Comparison of ENCODE assay signal across 2 cellular contexts in genomic region chr21:34536311-34536710, GRCh38.
TF ChIP-seq lines count a peak whose summit lies in the region.

No MANE protein-coding gene starts in this region.

TF ChIP-seq in IMR-90, 13 proteins besides CTCF, POLR2A, EP300 and RAD21:
- TF ChIP-seq MXI1 (IDR thresholded peaks at IDR 0.05; ENCODE audit: borderline replicate concordance, low read depth, low read length), result no peak
- TF ChIP-seq NFE2L2 (IDR thresholded peaks at IDR 0.05; ENCODE audit: low read depth, low read length), result no peak
- TF ChIP-seq SMC3 (IDR thresholded peaks at IDR 0.05; ENCODE audit: low read depth, low read length), result no peak
- TF ChIP-seq, protein P1, sequence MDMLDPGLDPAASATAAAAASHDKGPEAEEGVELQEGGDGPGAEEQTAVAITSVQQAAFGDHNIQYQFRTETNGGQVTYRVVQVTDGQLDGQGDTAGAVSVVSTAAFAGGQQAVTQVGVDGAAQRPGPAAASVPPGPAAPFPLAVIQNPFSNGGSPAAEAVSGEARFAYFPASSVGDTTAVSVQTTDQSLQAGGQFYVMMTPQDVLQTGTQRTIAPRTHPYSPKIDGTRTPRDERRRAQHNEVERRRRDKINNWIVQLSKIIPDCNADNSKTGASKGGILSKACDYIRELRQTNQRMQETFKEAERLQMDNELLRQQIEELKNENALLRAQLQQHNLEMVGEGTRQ (IDR thresholded peaks at IDR 0.05; ENCODE audit: low read depth, low read length), result no peak
- TF ChIP-seq RCOR1 (IDR thresholded peaks at IDR 0.05; ENCODE audit: insufficient replicate concordance, low read length), result no peak
- no peak for TF ChIP-seq ELK1 (IDR thresholded peaks at IDR 0.05; ENCODE audit: borderline replicate concordance, low read depth, low read length)
- TF ChIP-seq CEBPB (IDR thresholded peaks at IDR 0.05; ENCODE audit: low read depth, low read length), result no peak
- no peak for TF ChIP-seq FOS (IDR thresholded peaks at IDR 0.05; ENCODE audit: low read depth, low read length)
- TF ChIP-seq MAFK (IDR thresholded peaks at IDR 0.05; ENCODE audit: low read depth, low read length), result no peak
- TF ChIP-seq BHLHE40 (IDR thresholded peaks at IDR 0.05; ENCODE audit: low read depth, low read length), result no peak
- no peak for TF ChIP-seq RFX5 (IDR thresholded peaks at IDR 0.05; ENCODE audit: low read depth, low read length)
- TF ChIP-seq CHD1 (IDR thresholded peaks at IDR 0.05; ENCODE audit: low read depth, low read length), result no peak
- TF ChIP-seq MAZ (IDR thresholded peaks at IDR 0.05; ENCODE audit: borderline replicate concordance, low read depth, low read length), result no peak

TF ChIP-seq in H1, 55 proteins besides CTCF, POLR2A, EP300 and RAD21:
- TF ChIP-seq RBBP5 (IDR thresholded peaks at IDR 0.05; ENCODE audit: borderline replicate concordance, low read depth, low read length) (no peak), JUN (IDR thresholded peaks at IDR 0.05; ENCODE audit: low read depth, low read length) (no peak), JUND (IDR thresholded peaks at IDR 0.05; ENCODE audit: low read length) (no peak), BCL11A (IDR thresholded peaks at IDR 0.05; ENCODE audit: low read depth in 2 of 2, low read length in 2 of 2) (no peak), SP4 (IDR thresholded peaks at IDR 0.05; ENCODE audit: low read length) (no peak), E2F6 (IDR thresholded peaks at IDR 0.05) (no peak), CHD1 (IDR thresholded peaks at IDR 0.05; ENCODE audit: low read depth, low read length) (no peak)
- TF ChIP-seq, protein P1 (IDR thresholded peaks at IDR 0.05; ENCODE audit: low read length), result no peak
